ENCODE assay signal across 11 cellular contexts in genomic region chr6:28537509-28538140, GRCh38. TPM values are rescaled to one million over a fixed set of nuclear protein-coding genes. Genes with fewer than 3 reads are reported as not detected.
DNase-seq lines count a peak whose midpoint lies in the region; ATAC-seq, FAIRE-seq and TF ChIP-seq lines count a peak whose summit lies in the region.
"Had no signal": no experiment of that assay in that cellular context is flagged by ENCODE, and none has a peak within 500 bp of the region (broad histone marks: within the 10 kb centered on the region; RNA-seq: fewer than 3 reads in every experiment).

No MANE protein-coding gene starts in this region.

- no peak for DNase-seq in GM19239 (ENCODE audit: insufficient read length, low spot score)
- peak; percentile 64 for DNase-seq in NCI-H524 treated with DMSO at 0.1 percent for 48 hours (lab: John Stamatoyannopoulos, UW)
- DNase-seq in central memory CD4-positive, alpha-beta T cell: peak; percentile 35
- DNase-seq in NCI-H1048 (lab: John Stamatoyannopoulos, UW): no peak
- no peak for DNase-seq in NCI-H128 (lab: John Stamatoyannopoulos, UW; ENCODE audit: unreplicated experiment)
- no peak for DNase-seq in aorta
- no peak for DNase-seq in mucosa of descending colon

- no peaks in the 10 kb centered on the region for H3F3A ChIP-seq in neural cell (ENCODE audit: insufficient read depth, low read length, poor library complexity, severe bottlenecking)

- H3K4me3 ChIP-seq in neural cell (ENCODE audit: low read length) (peak overlapping the region; percentile 41), aorta (ENCODE audit: low read length in 2 of 2) (no peak overlapping the region), mucosa of descending colon (no peak overlapping the region)

- H3K9me3 ChIP-seq in neural cell (ENCODE audit: low read length): no peaks in the 10 kb centered on the region
- peaks cover 3% of the 10 kb centered on the region for H3K9me3 ChIP-seq in aorta (ENCODE audit: control insufficient read depth, low read length)
- no peaks in the 10 kb centered on the region for H3K9me3 ChIP-seq in mucosa of descending colon

- no peak for TF ChIP-seq EP300 in neural cell (conservative IDR thresholded peaks at IDR 0.05; ENCODE audit: poor library complexity, severe bottlenecking)

- no peaks in the 10 kb centered on the region for H4K20me1 ChIP-seq in neural cell (ENCODE audit: insufficient read depth)

- no peak for TF ChIP-seq RAD21 in neural cell (conservative IDR thresholded peaks at IDR 0.05)

- no peak overlapping the region for H3K9ac ChIP-seq in neural cell (ENCODE audit: low read length)

- H2AFZ ChIP-seq in neural cell (ENCODE audit: low read depth, low read length): no peak overlapping the region

- H3K36me3 ChIP-seq in neural cell (ENCODE audit: insufficient read depth, low read length) (no peaks in the 10 kb centered on the region), aorta (ENCODE audit: control insufficient read depth in 1 of 2, insufficient read depth in 2 of 2, low read length in 1 of 2) (no peaks in the 10 kb centered on the region), mucosa of descending colon (ENCODE audit: low read depth) (no peaks in the 10 kb centered on the region)

- peak; percentile 54 for FAIRE-seq in GM19239 (lab: Jason Lieb, UNC)
- FAIRE-seq: GM18507 had no signal

- H3K4me2 ChIP-seq in neural cell (ENCODE audit: low read length): no peak overlapping the region

- ATAC-seq in aorta (ENCODE audit: low FRiP score): no peak
- ATAC-seq in mucosa of descending colon: no peak

- H3K4me1 ChIP-seq in aorta (ENCODE audit: control insufficient read depth in 1 of 2, insufficient read depth in 2 of 2, low read length in 2 of 2) (no peaks in the 10 kb centered on the region), mucosa of descending colon (ENCODE audit: low read depth) (no peaks in the 10 kb centered on the region)

- intact Hi-C loops in aorta (cut with DNase I): no loop called here
- intact Hi-C loops in mucosa of descending colon (cut with DNase I, micrococcal nuclease): no loop called here

- H3K9me2 ChIP-seq in neural cell (ENCODE audit: insufficient read depth, low read length): no peaks in the 10 kb centered on the region

- 32 to 33% methylated on average over 22 of the region's 22 CpGs for WGBS in aorta, 2 donors

- H3K79me2 ChIP-seq in neural cell (replicated peaks; ENCODE audit: insufficient read depth, low read length): no peaks in the 10 kb centered on the region

- no peak for TF ChIP-seq CTCF in neural cell (IDR thresholded peaks at IDR 0.05; ENCODE audit: poor library complexity, severe bottlenecking)
- TF ChIP-seq CTCF in mucosa of descending colon (IDR thresholded peaks at IDR 0.05): no peak

- H3K27me3 ChIP-seq in neural cell (ENCODE audit: insufficient read depth, low read depth, low read length) (no peaks in the 10 kb centered on the region), aorta (ENCODE audit: control insufficient read depth in 1 of 2, insufficient read depth in 2 of 2, low read length in 1 of 2) (peaks cover 0 to 2% of the 10 kb centered on the region in 2 donors)

- H3K27ac ChIP-seq in neural cell (ENCODE audit: low read length) (no peak overlapping the region), aorta (ENCODE audit: low read depth in 1 of 2, low read length in 2 of 2) (no peak overlapping the region)

TF ChIP-seq in neural cell, 6 proteins besides CTCF, POLR2A, EP300 and RAD21:
- TF ChIP-seq MXI1 (conservative IDR thresholded peaks at IDR 0.05; ENCODE audit: poor library complexity, severe bottlenecking) (no peak), REST (IDR thresholded peaks at IDR 0.05; ENCODE audit: borderline replicate concordance) (no peak), EZH2 (IDR thresholded peaks at IDR 0.05; ENCODE audit: borderline replicate concordance, insufficient read depth, low read length, poor library complexity, severe bottlenecking) (no peak), TAF1 (IDR thresholded peaks at IDR 0.05; ENCODE audit: low read depth) (no peak), POLR2AphosphoS5 (IDR thresholded peaks at IDR 0.05) (no peak), SMC3 (conservative IDR thresholded peaks at IDR 0.05; ENCODE audit: poor library complexity) (no peak)
TF ChIP-seq in neural cell: peak in this region for 0.

RNA-seq across cellular contexts. Expression of gene GPX5, which starts 11.9 kb away (rescaled TPM):
- polyA plus RNA-seq in neural cell (not detected in 2 replicates), aorta (not detected)
- polyA minus RNA-seq in neural cell: not detected in 2 replicates
- total RNA-seq in aorta (not detected), mucosa of descending colon (not detected)
- total RNA-seq: T-helper 2 cell treated with Interferon-gamma antibody and Interleukin-4, amounts not matched to agents 100 ng/mL and 5 ng/mL, for 36 hours; urinary bladder had no signal
- polyA plus RNA-seq: urinary bladder had no signal

RNA-seq across cellular contexts. Expression of gene GPX6, which starts 22.0 kb away (rescaled TPM):
- polyA plus RNA-seq in neural cell (not detected in 2 replicates), aorta (not detected)
- polyA minus RNA-seq in neural cell: not detected in 2 replicates
- total RNA-seq in aorta (not detected), mucosa of descending colon (not detected)
- total RNA-seq: T-helper 2 cell treated with Interferon-gamma antibody and Interleukin-4, amounts not matched to agents 100 ng/mL and 5 ng/mL, for 36 hours; urinary bladder had no signal
- polyA plus RNA-seq: urinary bladder had no signal

Comparison
In these comparisons a context has a peak if more than half of its experiments do, and no peak if none do; other contexts are left out.
1. DNase-seq: peak in NCI-H524 treated with DMSO at 0.1 percent for 48 hours (single experiment) and central memory CD4-positive, alpha-beta T cell (single experiment); none in GM19239 (single experiment), NCI-H1048 (single experiment), NCI-H128 (single experiment), aorta (0 of 2) and mucosa of descending colon (0 of 3).